ENCODE assay signal across 11 cellular contexts in genomic region chr2:127516031-127516430, GRCh38. TPM values are rescaled to one million over a fixed set of nuclear protein-coding genes. Genes with fewer than 3 reads are reported as not detected.
A peak's percentile ranks its signal among the peaks of the same experiment; 100 is the strongest.
DNase-seq lines count a peak whose midpoint lies in the region; ATAC-seq and TF ChIP-seq lines count a peak whose summit lies in the region.
"Had no signal": no experiment of that assay in that cellular context is flagged by ENCODE, and none has a peak within 500 bp of the region (broad histone marks: within the 10 kb centered on the region; RNA-seq: fewer than 3 reads in every experiment).

No MANE protein-coding gene starts in this region.

- intact Hi-C loops in Panc1 (cut with micrococcal nuclease; ENCODE audit: unreplicated experiment), result no loop called here

- CTCF ChIA-PET in Panc1 (lab: Charles Lee), result interaction anchor here (0.6 kb wide), 1 partner anchor 13 kb away, joined by 3 read pairs; no protein-coding TSS in a partner anchor

- H3K4me3 ChIP-seq in ACC112 (ENCODE audit: low read depth, low read length), result peak overlapping the region; percentile 31
- no peak overlapping the region for H3K4me3 ChIP-seq in Panc1 (ENCODE audit: low read depth in 2 of 2, low read length in 2 of 2)
- peak overlapping the region; percentile 26 for H3K4me3 ChIP-seq in fibroblast of the aortic adventitia (ENCODE audit: low read depth, low read length)
- peak overlapping the region; percentile 41 for H3K4me3 ChIP-seq in osteoblast (ENCODE audit: insufficient read depth, low read length)

- H4K20me1 ChIP-seq in osteoblast (ENCODE audit: insufficient read depth, low read length), result peaks cover 5% of the 10 kb centered on the region

- no TSS peak for BruUV-seq in Panc1 (replicated peaks; lab: Mats Ljungman, UMichigan)

- ATAC-seq in Panc1 (0 out of 2 replicates have a peak, but pooled peaks have one; percentile 11), HG03439 (IDR thresholded peaks at IDR 0.05; ENCODE audit: unreplicated experiment) (no peak), HG02798 (IDR thresholded peaks at IDR 0.05; ENCODE audit: poor library complexity, unreplicated experiment) (no peak)

- TF ChIP-seq CTCF in Panc1 (IDR thresholded peaks at IDR 0.05), result no peak
- no peak for TF ChIP-seq CTCF in fibroblast of the aortic adventitia (IDR thresholded peaks at IDR 0.05; ENCODE audit: insufficient read depth, low read length)
- no peak for TF ChIP-seq CTCF in osteoblast (IDR thresholded peaks at IDR 0.05; ENCODE audit: extremely low read depth, low read depth, low read length)

- H3K9me3 ChIP-seq in Panc1 (ENCODE audit: control insufficient read depth, insufficient read depth, low read depth, low read length), result no peaks in the 10 kb centered on the region
- no peaks in the 10 kb centered on the region for H3K9me3 ChIP-seq in osteoblast (ENCODE audit: low read depth, low read length)

- in situ Hi-C loops in Panc1 (cut with HindIII; ENCODE audit: low pct_unique_long_range_greater_than_20kb, low sequenced_read_pairs), result no loop called here

- H3K36me3 ChIP-seq in ACC112 (ENCODE audit: insufficient read depth, low read length), result peaks cover 22% of the 10 kb centered on the region
- peaks cover 20% of the 10 kb centered on the region; the same call in 1 of the 2 replicates for H3K36me3 ChIP-seq in Panc1 (ENCODE audit: control insufficient read depth, insufficient read depth, low read length)
- H3K36me3 ChIP-seq in osteoblast (ENCODE audit: insufficient read depth, low read length), result peaks cover 39% of the 10 kb centered on the region

- POLR2A ChIA-PET in Panc1 (lab: Charles Lee), result interaction anchor here (0.6 kb wide), 1 partner anchor 233 kb away, joined by 8 read pairs; no protein-coding TSS in a partner anchor

- H3K79me2 ChIP-seq in ACC112 (ENCODE audit: control insufficient read depth, insufficient read depth, low read length, unreplicated experiment) (peaks cover 76% of the 10 kb centered on the region), osteoblast (ENCODE audit: insufficient read depth, low read length) (peaks cover 90% of the 10 kb centered on the region)

- H3K27ac ChIP-seq in ACC112 (ENCODE audit: low read depth, low read length) (peak overlapping the region; percentile 98), Panc1 (ENCODE audit: low read length) (no peak overlapping the region), osteoblast (ENCODE audit: low read depth, low read length) (peak overlapping the region; percentile 99)

- peak overlapping the region; percentile 69 for H3K4me2 ChIP-seq in osteoblast (ENCODE audit: insufficient read depth, low read length)

- H3K27me3 ChIP-seq in ACC112 (ENCODE audit: insufficient read depth, low read length) (no peaks in the 10 kb centered on the region), Panc1 (ENCODE audit: control insufficient read depth, insufficient read depth, low read length) (no peaks in the 10 kb centered on the region), osteoblast (ENCODE audit: insufficient read depth, low read length) (no peaks in the 10 kb centered on the region)

- DNase-seq in Panc1 (ENCODE audit: low read depth, low spot score) (no peak), fibroblast of the aortic adventitia (ENCODE audit: low read depth) (peak; percentile 97), osteoblast (ENCODE audit: insufficient read length, low spot score, missing footprints) (no peak), kidney glomerular epithelial cell (lab: John Stamatoyannopoulos, UW) (no peak), activated T-cell treated with anti-CD3 and anti-CD28 coated beads for 4 hours (no peak)
- DNase-seq: activated CD4-positive, alpha-beta T cell treated with anti-CD3 and anti-CD28 coated beads, Interleukin-2, amount 10 ng/mL, durations not matched to agents 7 days and 5 days; H7; stimulated activated CD4-positive, alpha-beta T cell treated with anti-CD3 and anti-CD28 coated beads, Interleukin-4, amount 100 ng/mL, for 4 hours had no signal

- H3K4me1 ChIP-seq in ACC112 (ENCODE audit: control insufficient read depth, insufficient read depth, low read length, unreplicated experiment), result peaks cover 33% of the 10 kb centered on the region
- peaks cover 8% of the 10 kb centered on the region for H3K4me1 ChIP-seq in Panc1 (ENCODE audit: control insufficient read depth, insufficient read depth, low read length)
- peaks cover 35% of the 10 kb centered on the region for H3K4me1 ChIP-seq in osteoblast (ENCODE audit: insufficient read depth, low read length)

- H2AFZ ChIP-seq in ACC112 (ENCODE audit: low read length, unreplicated experiment), result no peak overlapping the region
- no peak overlapping the region for H2AFZ ChIP-seq in osteoblast (ENCODE audit: low read length)

RNA-seq across cellular contexts. Expression of gene IWS1, which starts 10.3 kb away (rescaled TPM):
- total RNA-seq in Panc1 (2021; ENCODE audit: unreplicated experiment) (48.6 TPM), fibroblast of the aortic adventitia (ENCODE audit: low replicate concordance) (37.7 and 176 TPM in 2 replicates), osteoblast (28.3 and 36.6 TPM in 2 replicates)
- polyA plus RNA-seq in Panc1 (2012; ENCODE audit: insufficient read length), result 42.4 TPM

RNA-seq across cellular contexts. Expression of gene MYO7B, which starts 19.5 kb away (rescaled TPM):
- total RNA-seq in Panc1 (2021; ENCODE audit: unreplicated experiment) (0.15 TPM), fibroblast of the aortic adventitia (ENCODE audit: low replicate concordance) (0.18 TPM in 1 of 2 replicates, not detected in the other), osteoblast (under 0.01 TPM in 2 replicates)
- 0.12 TPM for polyA plus RNA-seq in Panc1 (2012; ENCODE audit: insufficient read length)
- total RNA-seq: H7 had no signal

Comparison
In these comparisons a context has a peak if more than half of its experiments do, and no peak if none do; other contexts are left out.
1. H3K4me3 ChIP-seq: peak in ACC112 (single experiment), fibroblast of the aortic adventitia (single experiment) and osteoblast (single experiment); none in Panc1 (0 of 2).